ENCODE assay signal across 8 cellular contexts in the genomic region with DNA sequence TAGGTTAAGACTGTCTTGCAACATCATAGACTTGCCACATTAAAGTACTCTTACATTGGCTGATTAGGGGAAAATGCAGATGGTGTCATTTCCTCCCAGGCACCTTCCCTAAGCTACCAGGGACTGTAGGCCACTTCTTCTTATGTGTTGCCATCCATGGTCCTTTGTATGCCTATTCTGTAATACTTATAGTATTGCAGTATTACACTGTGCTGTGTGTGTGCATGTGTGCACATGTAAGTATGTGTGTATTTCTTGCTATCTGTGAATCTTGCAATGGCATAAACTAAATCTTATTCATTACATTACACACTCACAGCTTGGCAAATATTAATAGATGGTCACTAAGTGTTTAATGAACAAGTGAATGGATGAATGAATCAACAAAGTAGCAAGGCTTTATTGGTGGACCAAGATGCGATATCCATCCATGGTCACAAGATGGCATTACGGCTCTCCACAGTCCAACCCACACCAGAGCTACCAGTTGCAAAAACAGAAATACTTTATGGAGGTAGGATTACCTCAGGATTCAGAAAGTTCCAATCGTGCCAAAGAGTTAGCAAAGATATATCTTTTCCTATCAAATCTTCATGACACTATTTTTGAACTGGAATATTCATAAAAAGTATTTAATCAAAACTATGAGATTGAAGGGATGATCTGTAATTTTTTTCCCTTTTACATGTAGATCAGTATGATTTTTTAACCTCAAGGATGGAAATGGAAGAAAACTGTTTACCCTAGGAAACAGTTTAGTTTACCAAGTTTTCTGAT.
DNase-seq lines count a peak whose midpoint lies in the region; ATAC-seq, FAIRE-seq and TF ChIP-seq lines count a peak whose summit lies in the region.

No MANE protein-coding gene starts in this region.

- H2AFZ ChIP-seq in GM12878 (ENCODE audit: control insufficient read depth, low read depth, low read length), result no peak overlapping the region

- no peak overlapping the region for H3K9ac ChIP-seq in GM12878 (ENCODE audit: control insufficient read depth, insufficient read depth, low read length)

- no peaks in the 10 kb centered on the region for H3K79me2 ChIP-seq in GM12878 (ENCODE audit: control insufficient read depth, insufficient read depth, low read length)

- no peak overlapping the region for H3K27ac ChIP-seq in GM12878 (ENCODE audit: control insufficient read depth, insufficient read depth)
- H3K27ac ChIP-seq in thoracic aorta, result no peak overlapping the region

- BruUV-seq in GM12878 (replicated peaks; lab: Mats Ljungman, UMichigan), result no TSS peak

- CTCF ChIA-PET in GM12878 (lab: Yijun Ruan, JAX), result interaction anchor here (0.8 to 3.9 kb wide), 11 partner anchors 11 to 851 kb away, joined by 3 to 29 read pairs (median 4); no protein-coding TSS in a partner anchor

- RAD21 ChIA-PET in GM12878 (lab: Charles Lee; ENCODE audit: unreplicated experiment), result interaction anchor here (1.1 to 2.2 kb wide), 3 partner anchors 78 to 738 kb away, joined by 3 to 14 read pairs (median 9); no protein-coding TSS in a partner anchor

- intact Hi-C loops in GM12878 (cut with micrococcal nuclease; ENCODE audit: unreplicated experiment), result loop anchor here (1.0 to 5.0 kb wide), 2 partner anchors 254 to 852 kb away; no protein-coding TSS in a partner anchor

- H3K27me3 ChIP-seq in GM12878 (replicated peaks in 1 of 2; ENCODE audit: control insufficient read depth in 2 of 2, insufficient read depth in 2 of 2, low read length in 1 of 2) (no peaks in the 10 kb centered on the region), kidney epithelial cell (ENCODE audit: control insufficient read depth, insufficient read depth, low read length) (no peaks in the 10 kb centered on the region), thoracic aorta (replicated peaks; ENCODE audit: insufficient read depth) (no peaks in the 10 kb centered on the region)

- peak; percentile 89 for FAIRE-seq in GM12878 (lab: Jason Lieb, UNC)

- WGBS in GM12878 (ENCODE audit: insufficient coverage, insufficient replicate concordance, low lambda C conversion rate, missing lambda C conversion rate), result 57% methylated on average over 3 of the region's 3 CpGs

- peak; percentile 52 to 61 (median 56); a peak in 5 of 6 replicates for TF ChIP-seq CTCF in GM12878 (IDR thresholded peaks at IDR 0.05 in 2 of 3, conservative IDR thresholded peaks at IDR 0.05 in 1 of 3; ENCODE audit: control insufficient read depth in 2 of 3, extremely low read depth in 1 of 3, insufficient read depth in 1 of 3, low read depth in 3 of 3, low read length in 3 of 3)
- TF ChIP-seq CTCF in kidney epithelial cell (IDR thresholded peaks at IDR 0.05; ENCODE audit: insufficient read depth, low read length, poor library complexity, severe bottlenecking), result peak; percentile 71
- TF ChIP-seq CTCF in thoracic aorta (IDR thresholded peaks at IDR 0.05), result peak; percentile 35

- DNase-seq in COR-L47 (lab: John Stamatoyannopoulos, UW) (peak; percentile 43), NOMO-1 treated with dmso at 0.1 percent for 144 hours (lab: John Stamatoyannopoulos, UW; ENCODE audit: unreplicated experiment) (peak; percentile 4), GM12878 (ENCODE audit: low read depth, low spot score) (peak; percentile 5), kidney epithelial cell (ENCODE audit: low read depth) (no peak), thoracic aorta (ENCODE audit: low spot score) (no peak), middle frontal gyrus (ENCODE audit: extremely low spot score, low spot score) (no peak)

- H3K4me3 ChIP-seq in GM12878 (no peak overlapping the region), kidney epithelial cell (ENCODE audit: low read depth, low read length) (no peak overlapping the region), thoracic aorta (no peak overlapping the region)

- POLR2A ChIA-PET in GM12878 (lab: Charles Lee), result no interaction called here

- H3K9me3 ChIP-seq in GM12878 (replicated peaks; ENCODE audit: control insufficient read depth, insufficient read depth, low read length) (no peaks in the 10 kb centered on the region), thoracic aorta (no peaks in the 10 kb centered on the region)

- H3K4me2 ChIP-seq in GM12878 (ENCODE audit: control insufficient read depth, insufficient read depth), result no peak overlapping the region

- H3K36me3 ChIP-seq in GM12878 (ENCODE audit: control insufficient read depth in 2 of 2, insufficient read depth in 2 of 2, low read length in 1 of 2) (no peaks in the 10 kb centered on the region), kidney epithelial cell (ENCODE audit: control insufficient read depth, insufficient read depth, low read length) (no peaks in the 10 kb centered on the region), thoracic aorta (no peaks in the 10 kb centered on the region)

- SMC1A ChIA-PET in GM12878 (lab: Charles Lee; ENCODE audit: uncharacterized antibody, unreplicated experiment), result interaction anchor here (0.6 to 2.6 kb wide), 11 partner anchors 9 to 439 kb away, joined by 3 to 16 read pairs (median 4); no protein-coding TSS in a partner anchor

- in situ Hi-C loops in GM12878 (cut with MboI), result loop anchor here (10.0 kb wide), 1 partner anchor 250 kb away; no protein-coding TSS in a partner anchor

- no peak for TF ChIP-seq EP300 in GM12878 (IDR thresholded peaks at IDR 0.05; ENCODE audit: borderline replicate concordance in 1 of 2, control insufficient read depth in 1 of 2, low read depth in 2 of 2, low read length in 2 of 2)

- H3K4me1 ChIP-seq in GM12878 (ENCODE audit: control insufficient read depth, insufficient read depth, low read length) (no peaks in the 10 kb centered on the region), thoracic aorta (ENCODE audit: control insufficient read depth in 1 of 2, low read depth in 2 of 2) (no peaks in the 10 kb centered on the region)

- peak; percentile 70 for TF ChIP-seq RAD21 in GM12878 (IDR thresholded peaks at IDR 0.05; ENCODE audit: insufficient read depth, low read depth, low read length)

- TF ChIP-seq POLR2A in GM12878 (IDR thresholded peaks at IDR 0.05; ENCODE audit: low read depth, low read length), result no peak

- no peaks in the 10 kb centered on the region for H4K20me1 ChIP-seq in GM12878 (ENCODE audit: control insufficient read depth, insufficient read depth)

- ATAC-seq in GM18861 (IDR thresholded peaks at IDR 0.05; ENCODE audit: unreplicated experiment) (peak; percentile 78), HG03342 (IDR thresholded peaks at IDR 0.05; ENCODE audit: unreplicated experiment) (peak; percentile 82), GM12878 (peak; percentile 87), thoracic aorta (ENCODE audit: insufficient number of reproducible peaks, low FRiP score, low read depth) (no peak)

TF ChIP-seq in GM12878, 131 proteins besides CTCF, POLR2A, EP300 and RAD21:
- TF ChIP-seq RBBP5 (conservative IDR thresholded peaks at IDR 0.05) (no peak), ZNF622 (IDR thresholded peaks at IDR 0.05) (no peak), MTA3 (IDR thresholded peaks at IDR 0.05; ENCODE audit: borderline replicate concordance, low read length) (no peak), SMC3 (IDR thresholded peaks at IDR 0.05; ENCODE audit: borderline replicate concordance, low read length) (peak; percentile 62; the same call in 1 of the 2 replicates), ZNF24 (IDR thresholded peaks at IDR 0.05) (peak; percentile 69), CBX3 (IDR thresholded peaks at IDR 0.05; ENCODE audit: borderline replicate concordance, low read depth) (no peak)
- TF ChIP-seq, protein P1, sequence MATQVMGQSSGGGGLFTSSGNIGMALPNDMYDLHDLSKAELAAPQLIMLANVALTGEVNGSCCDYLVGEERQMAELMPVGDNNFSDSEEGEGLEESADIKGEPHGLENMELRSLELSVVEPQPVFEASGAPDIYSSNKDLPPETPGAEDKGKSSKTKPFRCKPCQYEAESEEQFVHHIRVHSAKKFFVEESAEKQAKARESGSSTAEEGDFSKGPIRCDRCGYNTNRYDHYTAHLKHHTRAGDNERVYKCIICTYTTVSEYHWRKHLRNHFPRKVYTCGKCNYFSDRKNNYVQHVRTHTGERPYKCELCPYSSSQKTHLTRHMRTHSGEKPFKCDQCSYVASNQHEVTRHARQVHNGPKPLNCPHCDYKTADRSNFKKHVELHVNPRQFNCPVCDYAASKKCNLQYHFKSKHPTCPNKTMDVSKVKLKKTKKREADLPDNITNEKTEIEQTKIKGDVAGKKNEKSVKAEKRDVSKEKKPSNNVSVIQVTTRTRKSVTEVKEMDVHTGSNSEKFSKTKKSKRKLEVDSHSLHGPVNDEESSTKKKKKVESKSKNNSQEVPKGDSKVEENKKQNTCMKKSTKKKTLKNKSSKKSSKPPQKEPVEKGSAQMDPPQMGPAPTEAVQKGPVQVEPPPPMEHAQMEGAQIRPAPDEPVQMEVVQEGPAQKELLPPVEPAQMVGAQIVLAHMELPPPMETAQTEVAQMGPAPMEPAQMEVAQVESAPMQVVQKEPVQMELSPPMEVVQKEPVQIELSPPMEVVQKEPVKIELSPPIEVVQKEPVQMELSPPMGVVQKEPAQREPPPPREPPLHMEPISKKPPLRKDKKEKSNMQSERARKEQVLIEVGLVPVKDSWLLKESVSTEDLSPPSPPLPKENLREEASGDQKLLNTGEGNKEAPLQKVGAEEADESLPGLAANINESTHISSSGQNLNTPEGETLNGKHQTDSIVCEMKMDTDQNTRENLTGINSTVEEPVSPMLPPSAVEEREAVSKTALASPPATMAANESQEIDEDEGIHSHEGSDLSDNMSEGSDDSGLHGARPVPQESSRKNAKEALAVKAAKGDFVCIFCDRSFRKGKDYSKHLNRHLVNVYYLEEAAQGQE (IDR thresholded peaks at IDR 0.05; ENCODE audit: low read depth, low read length), result no peak

Comparison
In these comparisons a context has a peak if more than half of its experiments do, and no peak if none do; other contexts are left out.
1. DNase-seq: peak in COR-L47 (single experiment), NOMO-1 treated with dmso at 0.1 percent for 144 hours (single experiment) and GM12878 (single experiment); none in kidney epithelial cell (single experiment), thoracic aorta (single experiment) and middle frontal gyrus (single experiment).
2. Peak in every context shown above with its lines, with median percentiles within 50 percentile points of each other: CTCF ChIP-seq.